ENCODE assay signal across 8 cellular contexts in genomic region chr9:129885670-129886106, GRCh38. TPM values are rescaled to one million over a fixed set of nuclear protein-coding genes. Genes with fewer than 3 reads are reported as not detected.
DNase-seq lines count a peak whose midpoint lies in the region; ATAC-seq and TF ChIP-seq lines count a peak whose summit lies in the region.

No MANE protein-coding gene starts in this region.

- peak overlapping the region; percentile 86 for H3K4me3 Mint-ChIP-seq in natural killer cell
- H3K4me3 Mint-ChIP-seq in stimulated activated memory B cell treated with anti-CD40 and anti-IgM and Interleukin-4, amounts not matched to agents 10 μg/mL and 1 μg/mL and 100 μg/mL, for 72 hours, result peak overlapping the region; percentile 90

- H3K4me3 ChIP-seq in HUES48 (ENCODE audit: low read depth, low read length) (peak overlapping the region; percentile 53), fibroblast of mammary gland (ENCODE audit: control insufficient read depth, low read depth, low read length) (peak overlapping the region; percentile 24)

- DNase-seq in AG08396 (ENCODE audit: low spot score), result peak; percentile 94
- DNase-seq in RPMI7951 (ENCODE audit: low read depth), result peak; percentile 90
- peak; percentile 77 to 83 for DNase-seq in activated T-helper 1 cell treated with anti-CD3 and anti-CD28 coated beads, Interleukin-2, amount 50 U/mL, for 16 hours (ENCODE audit: low read depth in 1 of 2, low spot score in 1 of 2)
- peak; percentile 87 for DNase-seq in fibroblast of mammary gland (ENCODE audit: low read depth)
- DNase-seq in natural killer cell, result peak; percentile 86

- H3K4me1 ChIP-seq in HUES48 (ENCODE audit: control insufficient read depth, insufficient read depth, low read length), result peaks cover 40% of the 10 kb centered on the region

- H3K27me3 ChIP-seq in HUES48 (ENCODE audit: control insufficient read depth, insufficient read depth, low read length), result no peaks in the 10 kb centered on the region

- intact Hi-C loops in natural killer cell (cut with micrococcal nuclease), result loop anchor here (2.0 to 5.0 kb wide), 3 partner anchors 51 to 157 kb away; partner anchors contain the start of genes C9orf78, FNBP1, TOR1A and USP20

- H3K36me3 Mint-ChIP-seq in natural killer cell, result no peaks in the 10 kb centered on the region
- H3K36me3 Mint-ChIP-seq in stimulated activated memory B cell treated with anti-CD40 and anti-IgM and Interleukin-4, amounts not matched to agents 10 μg/mL and 1 μg/mL and 100 μg/mL, for 72 hours, result peaks cover 33% of the 10 kb centered on the region

- peak overlapping the region; percentile 98 to 99 for H3K27ac Mint-ChIP-seq in natural killer cell
- H3K27ac Mint-ChIP-seq in stimulated activated memory B cell treated with anti-CD40 and anti-IgM and Interleukin-4, amounts not matched to agents 10 μg/mL and 1 μg/mL and 100 μg/mL, for 72 hours, result peak overlapping the region; percentile 97

- peak overlapping the region; percentile 49 for H3K27ac ChIP-seq in HUES48 (ENCODE audit: low read depth, low read length)

- H3K27me3 Mint-ChIP-seq in natural killer cell (ENCODE audit: low read depth in 2 of 2), result no peaks in the 10 kb centered on the region
- H3K27me3 Mint-ChIP-seq in stimulated activated memory B cell treated with anti-CD40 and anti-IgM and Interleukin-4, amounts not matched to agents 10 μg/mL and 1 μg/mL and 100 μg/mL, for 72 hours, result no peaks in the 10 kb centered on the region

- no peaks in the 10 kb centered on the region for H3K9me3 Mint-ChIP-seq in natural killer cell
- H3K9me3 Mint-ChIP-seq in stimulated activated memory B cell treated with anti-CD40 and anti-IgM and Interleukin-4, amounts not matched to agents 10 μg/mL and 1 μg/mL and 100 μg/mL, for 72 hours, result peaks cover 3% of the 10 kb centered on the region

- H3K9me3 ChIP-seq in HUES48 (ENCODE audit: control insufficient read depth, insufficient read depth, low read length), result no peaks in the 10 kb centered on the region

- peaks cover 58 to 68% of the 10 kb centered on the region in 2 donors for H3K4me1 Mint-ChIP-seq in natural killer cell
- H3K4me1 Mint-ChIP-seq in stimulated activated memory B cell treated with anti-CD40 and anti-IgM and Interleukin-4, amounts not matched to agents 10 μg/mL and 1 μg/mL and 100 μg/mL, for 72 hours, result peaks cover 71% of the 10 kb centered on the region

- peak; percentile 70 for TF ChIP-seq CTCF in fibroblast of mammary gland (conservative IDR thresholded peaks at IDR 0.05; ENCODE audit: control insufficient read depth, insufficient read depth, low read depth, low read length)
- peak; percentile 82 for TF ChIP-seq CTCF in natural killer cell (IDR thresholded peaks at IDR 0.05)

- peak; percentile 28 for ATAC-seq in GM18909 (IDR thresholded peaks at IDR 0.05; ENCODE audit: poor library complexity, unreplicated experiment)
- peak; percentile 38 to 69 (median 46) for ATAC-seq in natural killer cell
- peak; percentile 67 for ATAC-seq in stimulated activated memory B cell treated with anti-CD40 and anti-IgM and Interleukin-4, amounts not matched to agents 10 μg/mL and 1 μg/mL and 100 μg/mL, for 72 hours

- 0 out of 2 replicates have a peak overlapping the region, but pooled peaks have one; percentile 26 for H3K9ac ChIP-seq in HUES48 (ENCODE audit: low read depth, low read length)

- H3K36me3 ChIP-seq in HUES48 (ENCODE audit: control insufficient read depth, insufficient read depth, low read length), result peaks cover 9% of the 10 kb centered on the region

RNA-seq across cellular contexts. Expression of gene USP20, which starts 50.4 kb away (rescaled TPM):
- total RNA-seq in RPMI7951 (2014; rRNA removed; shearing (Covaris generic)), result 7.3 and 9.1 TPM in 2 replicates
- 10 to 100 TPM; 66.8 to 86.1 (median 80.3) TPM for total RNA-seq in natural killer cell

RNA-seq across cellular contexts. Expression of gene C9orf78, which starts 50.6 kb away (rescaled TPM):
- 44.1 and 50.6 TPM in 2 replicates for total RNA-seq in RPMI7951 (2014; rRNA removed; shearing (Covaris generic))
- total RNA-seq in natural killer cell, result 10 to 100 TPM; 93.7 to 97.9 (median 97.6) TPM

Comparison
In these comparisons a context has a peak if more than half of its experiments do, and no peak if none do; other contexts are left out.
1. Peak in every context shown above with its lines: DNase-seq, ATAC-seq, H3K4me3 ChIP-seq and H3K27ac ChIP-seq.